ENCODE assay signal across 1 cellular context in the genomic region with DNA sequence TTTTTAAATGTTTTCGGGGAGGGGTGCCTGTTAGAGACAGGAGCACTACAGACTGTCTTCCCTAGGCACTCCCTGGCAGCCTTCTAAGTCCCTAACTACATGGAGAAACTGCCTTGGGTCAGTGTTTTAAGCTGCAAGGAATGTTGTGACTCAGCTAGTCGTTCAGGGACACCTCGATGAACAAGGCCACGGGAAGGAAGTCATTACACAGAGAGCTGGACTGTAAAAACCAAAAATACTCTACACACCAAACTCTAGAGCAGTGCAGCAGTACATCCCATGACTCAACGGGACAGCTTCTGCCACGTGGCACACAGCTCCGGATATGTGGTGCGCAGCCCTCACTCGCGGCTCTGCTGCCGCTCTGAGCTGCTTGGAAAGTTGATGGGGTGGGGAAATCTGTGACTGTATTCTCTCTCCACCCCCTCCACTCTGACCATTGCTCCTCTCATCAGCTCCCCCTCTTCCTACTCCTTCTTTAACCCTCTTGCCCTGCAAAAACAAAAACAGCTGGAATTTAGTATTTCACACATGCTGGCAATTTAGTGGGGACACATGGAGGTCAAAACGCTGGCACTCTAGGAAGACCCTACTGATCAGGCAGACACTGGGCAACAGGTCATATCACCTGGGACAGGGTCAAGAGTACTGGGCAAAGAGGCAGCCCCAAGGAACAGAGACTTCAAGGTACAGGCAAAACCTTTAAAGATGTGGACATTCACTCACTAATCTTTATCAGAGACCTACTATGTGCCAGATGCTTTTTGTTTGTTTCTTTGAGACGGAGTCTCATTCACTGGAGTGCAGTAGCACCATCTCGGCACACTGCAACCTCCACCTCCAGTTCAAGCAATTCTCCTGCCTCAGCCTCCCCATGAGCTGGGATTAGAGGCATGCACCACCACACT.
TF ChIP-seq lines count a peak whose summit lies in the region.

No MANE protein-coding gene starts in this region.

TF ChIP-seq in HepG2, 621 proteins besides CTCF, POLR2A, EP300 and RAD21 (continued from another document and continues in another):
- TF ChIP-seq, protein P1, sequence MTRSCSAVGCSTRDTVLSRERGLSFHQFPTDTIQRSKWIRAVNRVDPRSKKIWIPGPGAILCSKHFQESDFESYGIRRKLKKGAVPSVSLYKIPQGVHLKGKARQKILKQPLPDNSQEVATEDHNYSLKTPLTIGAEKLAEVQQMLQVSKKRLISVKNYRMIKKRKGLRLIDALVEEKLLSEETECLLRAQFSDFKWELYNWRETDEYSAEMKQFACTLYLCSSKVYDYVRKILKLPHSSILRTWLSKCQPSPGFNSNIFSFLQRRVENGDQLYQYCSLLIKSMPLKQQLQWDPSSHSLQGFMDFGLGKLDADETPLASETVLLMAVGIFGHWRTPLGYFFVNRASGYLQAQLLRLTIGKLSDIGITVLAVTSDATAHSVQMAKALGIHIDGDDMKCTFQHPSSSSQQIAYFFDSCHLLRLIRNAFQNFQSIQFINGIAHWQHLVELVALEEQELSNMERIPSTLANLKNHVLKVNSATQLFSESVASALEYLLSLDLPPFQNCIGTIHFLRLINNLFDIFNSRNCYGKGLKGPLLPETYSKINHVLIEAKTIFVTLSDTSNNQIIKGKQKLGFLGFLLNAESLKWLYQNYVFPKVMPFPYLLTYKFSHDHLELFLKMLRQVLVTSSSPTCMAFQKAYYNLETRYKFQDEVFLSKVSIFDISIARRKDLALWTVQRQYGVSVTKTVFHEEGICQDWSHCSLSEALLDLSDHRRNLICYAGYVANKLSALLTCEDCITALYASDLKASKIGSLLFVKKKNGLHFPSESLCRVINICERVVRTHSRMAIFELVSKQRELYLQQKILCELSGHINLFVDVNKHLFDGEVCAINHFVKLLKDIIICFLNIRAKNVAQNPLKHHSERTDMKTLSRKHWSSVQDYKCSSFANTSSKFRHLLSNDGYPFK (CRISPR knock-in tag; IDR thresholded peaks at IDR 0.05; ENCODE audit: borderline replicate concordance), result peak; percentile 78; the same call in 1 of the 2 replicates
- TF ChIP-seq, protein P2, sequence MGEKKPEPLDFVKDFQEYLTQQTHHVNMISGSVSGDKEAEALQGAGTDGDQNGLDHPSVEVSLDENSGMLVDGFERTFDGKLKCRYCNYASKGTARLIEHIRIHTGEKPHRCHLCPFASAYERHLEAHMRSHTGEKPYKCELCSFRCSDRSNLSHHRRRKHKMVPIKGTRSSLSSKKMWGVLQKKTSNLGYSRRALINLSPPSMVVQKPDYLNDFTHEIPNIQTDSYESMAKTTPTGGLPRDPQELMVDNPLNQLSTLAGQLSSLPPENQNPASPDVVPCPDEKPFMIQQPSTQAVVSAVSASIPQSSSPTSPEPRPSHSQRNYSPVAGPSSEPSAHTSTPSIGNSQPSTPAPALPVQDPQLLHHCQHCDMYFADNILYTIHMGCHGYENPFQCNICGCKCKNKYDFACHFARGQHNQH (CRISPR knock-in tag; IDR thresholded peaks at IDR 0.05), result peak; percentile 87
- TF ChIP-seq PRDM4 (CRISPR knock-in tag; IDR thresholded peaks at IDR 0.05; ENCODE audit: borderline replicate concordance) (no peak), ZNF850 (CRISPR knock-in tag; conservative IDR thresholded peaks at IDR 0.05) (no peak), PAF1 (CRISPR knock-in tag; IDR thresholded peaks at IDR 0.05) (no peak), ZNF749 (CRISPR knock-in tag; IDR thresholded peaks at IDR 0.05; ENCODE audit: borderline replicate concordance) (no peak; the same call in 1 of the 2 replicates), NFIB (CRISPR knock-in tag; IDR thresholded peaks at IDR 0.05; ENCODE audit: borderline replicate concordance) (no peak), ARNT (IDR thresholded peaks at IDR 0.05) (no peak), MLLT10 (CRISPR knock-in tag; IDR thresholded peaks at IDR 0.05) (no peak), ZSCAN30 (CRISPR knock-in tag; IDR thresholded peaks at IDR 0.05) (no peak), ZNF143 (CRISPR knock-in tag; IDR thresholded peaks at IDR 0.05) (peak; percentile 80), ZC3H13 (CRISPR knock-in tag; IDR thresholded peaks at IDR 0.05) (no peak), NKX3-1 (CRISPR knock-in tag; IDR thresholded peaks at IDR 0.05) (no peak), ZNF251 (CRISPR knock-in tag; IDR thresholded peaks at IDR 0.05) (no peak; the same call in 1 of the 2 replicates), JARID2 (CRISPR knock-in tag; IDR thresholded peaks at IDR 0.05; ENCODE audit: insufficient replicate concordance) (no peak), NFATC3 (CRISPR knock-in tag; IDR thresholded peaks at IDR 0.05) (no peak), FOXM1 (CRISPR knock-in tag; IDR thresholded peaks at IDR 0.05) (no peak), ZBTB20 (CRISPR knock-in tag; IDR thresholded peaks at IDR 0.05; ENCODE audit: borderline replicate concordance, low read depth) (no peak), MEIS2 (CRISPR knock-in tag; IDR thresholded peaks at IDR 0.05) (no peak), ZNF629 (CRISPR knock-in tag; conservative IDR thresholded peaks at IDR 0.05) (no peak), XBP1 (CRISPR knock-in tag; IDR thresholded peaks at IDR 0.05) (peak; percentile 74; the same call in 1 of the 2 replicates), GATAD2A (CRISPR knock-in tag; IDR thresholded peaks at IDR 0.05) (peak; percentile 41; the same call in 1 of the 2 replicates), ZNF792 (CRISPR knock-in tag; IDR thresholded peaks at IDR 0.05) (0 out of 2 replicates have a peak, but pooled peaks have one; percentile 55), MTF2 (CRISPR knock-in tag; IDR thresholded peaks at IDR 0.05; ENCODE audit: borderline replicate concordance) (no peak), CENPT (CRISPR knock-in tag; IDR thresholded peaks at IDR 0.05; ENCODE audit: low read depth) (no peak), NFE2L2 (IDR thresholded peaks at IDR 0.05; ENCODE audit: low read length) (no peak), ZNF496 (CRISPR knock-in tag; IDR thresholded peaks at IDR 0.05; ENCODE audit: insufficient replicate concordance) (no peak), ELF3 (CRISPR knock-in tag; IDR thresholded peaks at IDR 0.05) (peak; percentile 57; the same call in 1 of the 2 replicates), ZNF549 (CRISPR knock-in tag; IDR thresholded peaks at IDR 0.05) (no peak), ZNF253 (CRISPR knock-in tag; IDR thresholded peaks at IDR 0.05; ENCODE audit: borderline replicate concordance) (no peak), TEAD2 (CRISPR knock-in tag; IDR thresholded peaks at IDR 0.05) (0 out of 2 replicates have a peak, but pooled peaks have one; percentile 47), NR2F6 (IDR thresholded peaks at IDR 0.05) (no peak), NR2F6 (CRISPR knock-in tag; IDR thresholded peaks at IDR 0.05) (peak; percentile 39)
- TF ChIP-seq, protein P3, sequence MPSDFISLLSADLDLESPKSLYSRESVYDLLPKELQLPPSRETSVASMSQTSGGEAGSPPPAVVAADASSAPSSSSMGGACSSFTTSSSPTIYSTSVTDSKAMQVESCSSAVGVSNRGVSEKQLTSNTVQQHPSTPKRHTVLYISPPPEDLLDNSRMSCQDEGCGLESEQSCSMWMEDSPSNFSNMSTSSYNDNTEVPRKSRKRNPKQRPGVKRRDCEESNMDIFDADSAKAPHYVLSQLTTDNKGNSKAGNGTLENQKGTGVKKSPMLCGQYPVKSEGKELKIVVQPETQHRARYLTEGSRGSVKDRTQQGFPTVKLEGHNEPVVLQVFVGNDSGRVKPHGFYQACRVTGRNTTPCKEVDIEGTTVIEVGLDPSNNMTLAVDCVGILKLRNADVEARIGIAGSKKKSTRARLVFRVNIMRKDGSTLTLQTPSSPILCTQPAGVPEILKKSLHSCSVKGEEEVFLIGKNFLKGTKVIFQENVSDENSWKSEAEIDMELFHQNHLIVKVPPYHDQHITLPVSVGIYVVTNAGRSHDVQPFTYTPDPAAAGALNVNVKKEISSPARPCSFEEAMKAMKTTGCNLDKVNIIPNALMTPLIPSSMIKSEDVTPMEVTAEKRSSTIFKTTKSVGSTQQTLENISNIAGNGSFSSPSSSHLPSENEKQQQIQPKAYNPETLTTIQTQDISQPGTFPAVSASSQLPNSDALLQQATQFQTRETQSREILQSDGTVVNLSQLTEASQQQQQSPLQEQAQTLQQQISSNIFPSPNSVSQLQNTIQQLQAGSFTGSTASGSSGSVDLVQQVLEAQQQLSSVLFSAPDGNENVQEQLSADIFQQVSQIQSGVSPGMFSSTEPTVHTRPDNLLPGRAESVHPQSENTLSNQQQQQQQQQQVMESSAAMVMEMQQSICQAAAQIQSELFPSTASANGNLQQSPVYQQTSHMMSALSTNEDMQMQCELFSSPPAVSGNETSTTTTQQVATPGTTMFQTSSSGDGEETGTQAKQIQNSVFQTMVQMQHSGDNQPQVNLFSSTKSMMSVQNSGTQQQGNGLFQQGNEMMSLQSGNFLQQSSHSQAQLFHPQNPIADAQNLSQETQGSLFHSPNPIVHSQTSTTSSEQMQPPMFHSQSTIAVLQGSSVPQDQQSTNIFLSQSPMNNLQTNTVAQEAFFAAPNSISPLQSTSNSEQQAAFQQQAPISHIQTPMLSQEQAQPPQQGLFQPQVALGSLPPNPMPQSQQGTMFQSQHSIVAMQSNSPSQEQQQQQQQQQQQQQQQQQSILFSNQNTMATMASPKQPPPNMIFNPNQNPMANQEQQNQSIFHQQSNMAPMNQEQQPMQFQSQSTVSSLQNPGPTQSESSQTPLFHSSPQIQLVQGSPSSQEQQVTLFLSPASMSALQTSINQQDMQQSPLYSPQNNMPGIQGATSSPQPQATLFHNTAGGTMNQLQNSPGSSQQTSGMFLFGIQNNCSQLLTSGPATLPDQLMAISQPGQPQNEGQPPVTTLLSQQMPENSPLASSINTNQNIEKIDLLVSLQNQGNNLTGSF (CRISPR knock-in tag; IDR thresholded peaks at IDR 0.05), result peak; percentile 87
- TF ChIP-seq, protein P4, sequence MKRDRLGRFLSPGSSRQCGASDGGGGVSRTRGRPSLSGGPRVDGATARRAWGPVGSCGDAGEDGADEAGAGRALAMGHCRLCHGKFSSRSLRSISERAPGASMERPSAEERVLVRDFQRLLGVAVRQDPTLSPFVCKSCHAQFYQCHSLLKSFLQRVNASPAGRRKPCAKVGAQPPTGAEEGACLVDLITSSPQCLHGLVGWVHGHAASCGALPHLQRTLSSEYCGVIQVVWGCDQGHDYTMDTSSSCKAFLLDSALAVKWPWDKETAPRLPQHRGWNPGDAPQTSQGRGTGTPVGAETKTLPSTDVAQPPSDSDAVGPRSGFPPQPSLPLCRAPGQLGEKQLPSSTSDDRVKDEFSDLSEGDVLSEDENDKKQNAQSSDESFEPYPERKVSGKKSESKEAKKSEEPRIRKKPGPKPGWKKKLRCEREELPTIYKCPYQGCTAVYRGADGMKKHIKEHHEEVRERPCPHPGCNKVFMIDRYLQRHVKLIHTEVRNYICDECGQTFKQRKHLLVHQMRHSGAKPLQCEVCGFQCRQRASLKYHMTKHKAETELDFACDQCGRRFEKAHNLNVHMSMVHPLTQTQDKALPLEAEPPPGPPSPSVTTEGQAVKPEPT (CRISPR knock-in tag; IDR thresholded peaks at IDR 0.05; ENCODE audit: low read depth), result peak; percentile 63; the same call in 1 of the 2 replicates
- TF ChIP-seq, protein P5, sequence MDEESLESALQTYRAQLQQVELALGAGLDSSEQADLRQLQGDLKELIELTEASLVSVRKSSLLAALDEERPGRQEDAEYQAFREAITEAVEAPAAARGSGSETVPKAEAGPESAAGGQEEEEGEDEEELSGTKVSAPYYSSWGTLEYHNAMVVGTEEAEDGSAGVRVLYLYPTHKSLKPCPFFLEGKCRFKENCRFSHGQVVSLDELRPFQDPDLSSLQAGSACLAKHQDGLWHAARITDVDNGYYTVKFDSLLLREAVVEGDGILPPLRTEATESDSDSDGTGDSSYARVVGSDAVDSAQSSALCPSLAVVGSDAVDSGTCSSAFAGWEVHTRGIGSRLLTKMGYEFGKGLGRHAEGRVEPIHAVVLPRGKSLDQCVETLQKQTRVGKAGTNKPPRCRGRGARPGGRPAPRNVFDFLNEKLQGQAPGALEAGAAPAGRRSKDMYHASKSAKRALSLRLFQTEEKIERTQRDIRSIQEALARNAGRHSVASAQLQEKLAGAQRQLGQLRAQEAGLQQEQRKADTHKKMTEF (CRISPR knock-in tag; IDR thresholded peaks at IDR 0.05), result peak; percentile 56; the same call in 1 of the 2 replicates
- TF ChIP-seq, protein P6, sequence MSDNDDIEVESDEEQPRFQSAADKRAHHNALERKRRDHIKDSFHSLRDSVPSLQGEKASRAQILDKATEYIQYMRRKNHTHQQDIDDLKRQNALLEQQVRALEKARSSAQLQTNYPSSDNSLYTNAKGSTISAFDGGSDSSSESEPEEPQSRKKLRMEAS (IDR thresholded peaks at IDR 0.05), result peak; percentile 97
- TF ChIP-seq, protein P7, sequence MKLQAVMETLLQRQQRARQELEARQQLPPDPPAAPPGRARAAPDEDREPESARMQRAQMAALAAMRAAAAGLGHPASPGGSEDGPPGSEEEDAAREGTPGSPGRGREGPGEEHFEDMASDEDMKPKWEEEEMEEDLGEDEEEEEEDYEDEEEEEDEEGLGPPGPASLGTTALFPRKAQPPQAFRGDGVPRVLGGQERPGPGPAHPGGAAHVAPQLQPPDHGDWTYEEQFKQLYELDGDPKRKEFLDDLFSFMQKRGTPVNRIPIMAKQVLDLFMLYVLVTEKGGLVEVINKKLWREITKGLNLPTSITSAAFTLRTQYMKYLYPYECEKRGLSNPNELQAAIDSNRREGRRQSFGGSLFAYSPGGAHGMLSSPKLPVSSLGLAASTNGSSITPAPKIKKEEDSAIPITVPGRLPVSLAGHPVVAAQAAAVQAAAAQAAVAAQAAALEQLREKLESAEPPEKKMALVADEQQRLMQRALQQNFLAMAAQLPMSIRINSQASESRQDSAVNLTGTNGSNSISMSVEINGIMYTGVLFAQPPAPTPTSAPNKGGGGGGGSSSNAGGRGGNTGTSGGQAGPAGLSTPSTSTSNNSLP (IDR thresholded peaks at IDR 0.05; ENCODE audit: low read depth, low read length), result no peak
